Comparison of ENCODE assay signal across 1 cellular context in the genomic region with DNA sequence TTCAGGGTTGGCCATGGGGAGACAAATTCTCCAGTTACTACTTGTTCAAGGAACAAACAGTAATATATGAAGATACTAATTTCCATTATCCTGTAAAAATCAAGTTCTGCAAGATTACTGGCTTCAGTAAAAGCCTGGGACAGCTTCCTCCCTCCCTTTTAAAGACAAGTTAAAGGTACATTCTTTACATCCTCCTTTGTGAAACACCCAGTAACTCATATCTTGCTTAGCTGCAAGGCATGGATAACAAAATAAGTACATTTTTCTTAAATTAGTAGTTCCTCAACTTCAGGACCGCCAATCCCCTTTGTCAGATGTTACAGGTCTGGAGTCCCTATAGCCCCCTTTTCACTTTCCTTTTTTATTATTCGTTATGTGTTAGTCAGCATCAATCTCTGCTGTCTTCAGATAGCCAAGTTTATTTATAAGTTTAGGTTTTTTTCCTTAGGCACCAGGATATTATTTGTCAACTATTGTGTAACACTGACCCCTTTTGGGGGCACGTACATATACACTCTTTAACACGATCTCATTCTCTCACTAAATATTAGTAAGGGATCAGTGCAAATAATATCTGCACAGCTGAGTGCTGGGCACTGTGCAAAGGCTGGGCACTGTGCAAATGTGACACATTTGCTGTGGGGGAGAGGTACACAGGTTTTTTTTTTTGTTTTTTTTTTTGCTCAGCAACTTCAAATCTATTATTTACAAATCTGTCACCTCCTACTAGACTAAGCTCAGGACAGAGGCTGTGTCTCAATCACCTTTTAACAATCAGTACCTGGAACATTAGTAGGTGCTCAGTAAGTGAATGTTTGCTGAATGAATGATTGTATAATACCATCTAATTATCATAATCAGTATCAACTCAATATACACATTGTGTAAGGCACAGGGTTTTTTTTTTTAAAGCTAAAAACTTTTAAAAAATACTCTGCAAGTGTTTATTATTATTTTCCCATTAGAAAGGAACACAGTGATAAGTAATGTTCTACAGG.
TF ChIP-seq lines count a peak whose summit lies in the region.

No MANE protein-coding gene starts in this region.

TF ChIP-seq in HCT116, 20 proteins besides CTCF, POLR2A, EP300 and RAD21 (continued from another document):
- TF ChIP-seq EGR1 (IDR thresholded peaks at IDR 0.05; ENCODE audit: low read depth), result no peak
- no peak for TF ChIP-seq ELF1 (IDR thresholded peaks at IDR 0.05; ENCODE audit: borderline replicate concordance, low read depth)
- no peak for TF ChIP-seq JUND (IDR thresholded peaks at IDR 0.05)
